ENCODE assay signal across 14 cellular contexts in the genomic region with DNA sequence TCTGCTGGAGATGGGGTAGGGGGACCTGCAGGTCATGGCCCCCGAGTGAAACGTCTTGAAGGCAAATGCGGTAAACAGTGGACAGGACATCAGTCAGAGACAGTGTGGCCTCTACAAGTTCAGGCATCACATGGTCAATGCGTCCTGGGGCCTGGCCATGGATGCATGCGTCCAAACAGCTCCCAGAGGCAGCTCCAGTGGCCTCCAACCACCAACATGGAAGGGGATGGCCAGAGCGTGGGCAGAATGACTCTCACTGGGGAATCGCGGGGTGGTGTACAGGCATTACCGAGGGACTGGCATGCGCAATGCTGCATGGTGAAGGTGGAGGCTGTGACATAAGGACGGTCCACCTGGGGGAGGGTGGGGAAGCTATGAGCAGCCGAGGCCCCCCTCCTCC.
"Had no signal": no experiment of that assay in that cellular context is flagged by ENCODE, and none has a peak within 500 bp of the region (broad histone marks: within the 10 kb centered on the region; RNA-seq: fewer than 3 reads in every experiment).

No MANE protein-coding gene starts in this region.

- H3K9ac ChIP-seq: parathyroid adenoma had no signal

- H2AFZ ChIP-seq: parathyroid adenoma had no signal

- H3K27ac ChIP-seq: adrenal gland, cardiac muscle cell, parathyroid adenoma, skin epidermis had no signal

- H3K4me3 Mint-ChIP-seq: activated naive CD4-positive, alpha-beta T cell treated with anti-CD3 and anti-CD28 coated beads, Interleukin-2, amount 10 ng/mL, durations not matched to agents 7 days and 5 days; naive thymus-derived CD4-positive, alpha-beta T cell; stimulated activated naive CD8-positive, alpha-beta T cell treated with anti-CD3 and anti-CD28 coated beads, Interleukin-15, amount 100 ng/mL, for 72 hours; type B pancreatic cell had no signal

- H3K36me3 Mint-ChIP-seq: activated naive CD4-positive, alpha-beta T cell treated with anti-CD3 and anti-CD28 coated beads, Interleukin-2, amount 10 ng/mL, durations not matched to agents 7 days and 5 days; naive thymus-derived CD4-positive, alpha-beta T cell; type B pancreatic cell had no signal

- H3K4me3 ChIP-seq: adrenal gland, cardiac muscle cell, skin epidermis had no signal

- H3K9me3 Mint-ChIP-seq: activated naive CD4-positive, alpha-beta T cell treated with anti-CD3 and anti-CD28 coated beads, Interleukin-2, amount 10 ng/mL, durations not matched to agents 7 days and 5 days; naive thymus-derived CD4-positive, alpha-beta T cell; stimulated activated naive CD8-positive, alpha-beta T cell treated with anti-CD3 and anti-CD28 coated beads, Interleukin-15, amount 100 ng/mL, for 72 hours; type B pancreatic cell had no signal

- H3K36me3 ChIP-seq: adrenal gland, cardiac muscle cell had no signal

- H3K27me3 ChIP-seq: adrenal gland, cardiac muscle cell had no signal

- H3K4me1 ChIP-seq: adrenal gland had no signal

- H3K27ac Mint-ChIP-seq: activated naive CD4-positive, alpha-beta T cell treated with anti-CD3 and anti-CD28 coated beads, Interleukin-2, amount 10 ng/mL, durations not matched to agents 7 days and 5 days; type B pancreatic cell had no signal

- DNase-seq: activated CD4-positive, CD25-positive, alpha-beta regulatory T cell; activated naive CD4-positive, alpha-beta T cell treated with anti-CD3 and anti-CD28 coated beads, Interleukin-2, amount 10 ng/mL, durations not matched to agents 7 days and 5 days; activated T-cell treated with anti-CD3 and anti-CD28 coated beads for 4 hours; foreskin fibroblast; hypothalamus; kidney glomerular epithelial cell; naive thymus-derived CD4-positive, alpha-beta T cell; stimulated activated naive CD8-positive, alpha-beta T cell treated with anti-CD3 and anti-CD28 coated beads, Interleukin-15, amount 100 ng/mL, for 72 hours; T-helper 2 cell had no signal

- H3K9me3 ChIP-seq: adrenal gland had no signal
